ENCODE assay signal across 12 cellular contexts in the genomic region with DNA sequence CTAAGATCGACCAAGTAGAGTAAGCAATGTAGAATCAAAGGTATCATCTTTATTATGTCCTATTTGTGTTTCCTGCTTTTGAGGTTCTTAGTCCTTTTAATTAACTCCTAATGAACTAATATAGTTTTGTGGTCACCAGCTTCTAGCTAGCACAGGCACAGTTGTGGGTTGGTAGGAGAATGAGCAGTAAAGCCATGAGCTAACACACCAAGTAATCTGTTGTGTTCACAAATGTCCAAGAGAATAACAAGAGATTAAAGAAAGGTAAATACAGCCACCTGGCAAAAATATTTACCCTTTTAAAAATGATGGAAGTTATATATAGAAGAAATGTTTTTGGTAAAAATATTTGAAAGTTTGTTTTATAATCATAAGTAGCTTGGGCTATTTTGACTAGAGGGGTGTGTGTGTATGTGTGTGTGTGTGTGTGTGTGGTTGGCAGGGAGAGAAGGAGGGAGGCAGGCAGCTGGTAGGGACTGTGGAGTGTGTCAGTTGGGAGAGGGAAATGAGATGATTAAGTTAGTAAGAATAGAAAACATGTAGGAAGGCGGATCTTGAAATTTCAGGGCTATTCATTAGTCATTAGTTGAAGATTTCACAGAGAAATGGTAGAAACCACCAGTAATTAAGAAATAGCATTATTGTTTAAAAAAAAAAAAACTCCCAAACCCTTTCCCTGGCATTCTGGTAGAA.
DNase-seq lines count a peak whose midpoint lies in the region; ATAC-seq and TF ChIP-seq lines count a peak whose summit lies in the region.
"Had no signal": no experiment of that assay in that cellular context is flagged by ENCODE, and none has a peak within 500 bp of the region (broad histone marks: within the 10 kb centered on the region; RNA-seq: fewer than 3 reads in every experiment).

No MANE protein-coding gene starts in this region.

- peaks cover 59% of the 10 kb centered on the region for H3K4me1 Mint-ChIP-seq in nephron progenitor cell
- peaks cover 58% of the 10 kb centered on the region for H3K4me1 Mint-ChIP-seq in GM23338

- intact Hi-C loops in colonic mucosa (cut with DNase I) (no loop called here), OCI-LY7 (cut with micrococcal nuclease; ENCODE audit: unreplicated experiment) (no loop called here)

- no peak overlapping the region for H3K4me3 ChIP-seq in colonic mucosa
- no peak overlapping the region for H3K4me3 ChIP-seq in OCI-LY7 (ENCODE audit: low read depth, low read length, poor library complexity, severe bottlenecking)
- no peak overlapping the region for H3K4me3 ChIP-seq in GM23338

- H3K9me3 ChIP-seq in colonic mucosa (no peaks in the 10 kb centered on the region), OCI-LY7 (ENCODE audit: low read length) (no peaks in the 10 kb centered on the region)
- H3K9me3 ChIP-seq: neutrophil had no signal

- H3K9me2 ChIP-seq in OCI-LY7 (ENCODE audit: insufficient read depth, low read length): no peaks in the 10 kb centered on the region
- no peaks in the 10 kb centered on the region for H3K9me2 ChIP-seq in GM23338 (ENCODE audit: insufficient read depth)

- DNase-seq in COR-L47 (lab: John Stamatoyannopoulos, UW) (peak; percentile 70), NCI-H510A (lab: John Stamatoyannopoulos, UW) (peak; percentile 13), colonic mucosa (peak; percentile 18), nephron progenitor cell (no peak), OCI-LY7 (ENCODE audit: low spot score) (no peak), GM23338 (ENCODE audit: low spot score) (no peak), NCI-H2227 treated with DMSO at 0.1 percent for 48 hours (lab: John Stamatoyannopoulos, UW) (no peak)
- DNase-seq: activated CD4-positive, alpha-beta T cell treated with anti-CD3 and anti-CD28 coated beads for 1 hour; stimulated activated CD4-positive, alpha-beta T cell treated with anti-CD3 and anti-CD28 coated beads, Interleukin-2, amount 100 ng/mL, for 24 hours had no signal

- H3K4me2 ChIP-seq in OCI-LY7 (ENCODE audit: low read length) (no peak overlapping the region), GM23338 (no peak overlapping the region)

- H3K27ac ChIP-seq in colonic mucosa (peak overlapping the region; percentile 34), OCI-LY7 (ENCODE audit: low read depth, low read length, poor library complexity, severe bottlenecking) (no peak overlapping the region), GM23338 (ENCODE audit: low read depth) (no peak overlapping the region; the same call in 1 of the 2 replicates)
- H3K27ac ChIP-seq: neutrophil had no signal

- H3K27me3 Mint-ChIP-seq in nephron progenitor cell (ENCODE audit: low read depth, poor library complexity): no peaks in the 10 kb centered on the region
- no peaks in the 10 kb centered on the region for H3K27me3 Mint-ChIP-seq in GM23338 (ENCODE audit: insufficient read depth, low read depth, poor library complexity)

- no peak overlapping the region for H3K9ac ChIP-seq in colonic mucosa (ENCODE audit: low read depth in 2 of 2, low read length in 2 of 2)

- no peak overlapping the region for H3K27ac Mint-ChIP-seq in nephron progenitor cell
- H3K27ac Mint-ChIP-seq in GM23338: no peak overlapping the region

- peaks cover 4% of the 10 kb centered on the region for H3K9me3 Mint-ChIP-seq in nephron progenitor cell
- no peaks in the 10 kb centered on the region for H3K9me3 Mint-ChIP-seq in GM23338

- BruUV-seq in OCI-LY7 (replicated peaks; lab: Mats Ljungman, UMichigan): no TSS peak

- no peaks in the 10 kb centered on the region for H3K36me3 Mint-ChIP-seq in nephron progenitor cell (ENCODE audit: low read depth)
- H3K36me3 Mint-ChIP-seq in GM23338 (ENCODE audit: low read depth): no peaks in the 10 kb centered on the region

- POLR2A ChIA-PET in OCI-LY7 (lab: Charles Lee): no interaction called here

- H3F3A ChIP-seq in GM23338 (replicated peaks; ENCODE audit: low read depth): no peaks in the 10 kb centered on the region

- no peaks in the 10 kb centered on the region for H4K20me1 ChIP-seq in OCI-LY7 (ENCODE audit: insufficient read depth, low read length)
- H4K20me1 ChIP-seq in GM23338 (replicated peaks; ENCODE audit: insufficient read depth): peaks cover 6% of the 10 kb centered on the region; the same call in 1 of the 2 replicates

- H3K79me2 ChIP-seq in OCI-LY7 (ENCODE audit: insufficient read depth, low read depth, low read length) (no peaks in the 10 kb centered on the region), GM23338 (replicated peaks; ENCODE audit: insufficient read depth) (peaks cover 86% of the 10 kb centered on the region)

- H3K4me1 ChIP-seq in colonic mucosa: no peaks in the 10 kb centered on the region
- no peaks in the 10 kb centered on the region for H3K4me1 ChIP-seq in OCI-LY7 (ENCODE audit: insufficient read depth, low read length, poor library complexity, severe bottlenecking)
- peaks cover 37% of the 10 kb centered on the region for H3K4me1 ChIP-seq in GM23338 (ENCODE audit: insufficient read depth)

- H3K4me3 Mint-ChIP-seq in nephron progenitor cell (peak overlapping the region; percentile 6), GM23338 (no peak overlapping the region)

- ATAC-seq in HG02759 (IDR thresholded peaks at IDR 0.05; ENCODE audit: unreplicated experiment) (no peak), GM23338 (no peak)
- ATAC-seq: Right ventricle myocardium inferior had no signal

- H3K27me3 ChIP-seq in colonic mucosa (no peaks in the 10 kb centered on the region), GM23338 (ENCODE audit: insufficient read depth) (no peaks in the 10 kb centered on the region)

- TF ChIP-seq CTCF in colonic mucosa (IDR thresholded peaks at IDR 0.05): no peak
- no peak for TF ChIP-seq CTCF in nephron progenitor cell (IDR thresholded peaks at IDR 0.05)
- no peak for TF ChIP-seq CTCF in OCI-LY7 (conservative IDR thresholded peaks at IDR 0.05; ENCODE audit: low read length)
- TF ChIP-seq CTCF in GM23338 (conservative IDR thresholded peaks at IDR 0.05; ENCODE audit: low read depth in 2 of 2): no peak

- H2AFZ ChIP-seq in OCI-LY7 (ENCODE audit: low read length) (no peak overlapping the region), GM23338 (no peak overlapping the region)

- CTCF ChIA-PET in OCI-LY7 (lab: Charles Lee; ENCODE audit: unreplicated experiment): no interaction called here

- H3K36me3 ChIP-seq in colonic mucosa (no peaks in the 10 kb centered on the region), OCI-LY7 (ENCODE audit: insufficient read depth, low read length) (no peaks in the 10 kb centered on the region), GM23338 (ENCODE audit: insufficient read depth) (no peaks in the 10 kb centered on the region)
- H3K36me3 ChIP-seq: neutrophil had no signal

TF ChIP-seq in GM23338, 12 proteins besides CTCF, POLR2A, EP300 and RAD21 (continues in another document):
- TF ChIP-seq ZNF114 (CRISPR knock-in tag; IDR thresholded peaks at IDR 0.05) (no peak), EZH2phosphoT487 (IDR thresholded peaks at IDR 0.05; ENCODE audit: unreplicated experiment) (no peak), JUNB (IDR thresholded peaks at IDR 0.05; ENCODE audit: unreplicated experiment) (no peak)
- TF ChIP-seq, protein P1, sequence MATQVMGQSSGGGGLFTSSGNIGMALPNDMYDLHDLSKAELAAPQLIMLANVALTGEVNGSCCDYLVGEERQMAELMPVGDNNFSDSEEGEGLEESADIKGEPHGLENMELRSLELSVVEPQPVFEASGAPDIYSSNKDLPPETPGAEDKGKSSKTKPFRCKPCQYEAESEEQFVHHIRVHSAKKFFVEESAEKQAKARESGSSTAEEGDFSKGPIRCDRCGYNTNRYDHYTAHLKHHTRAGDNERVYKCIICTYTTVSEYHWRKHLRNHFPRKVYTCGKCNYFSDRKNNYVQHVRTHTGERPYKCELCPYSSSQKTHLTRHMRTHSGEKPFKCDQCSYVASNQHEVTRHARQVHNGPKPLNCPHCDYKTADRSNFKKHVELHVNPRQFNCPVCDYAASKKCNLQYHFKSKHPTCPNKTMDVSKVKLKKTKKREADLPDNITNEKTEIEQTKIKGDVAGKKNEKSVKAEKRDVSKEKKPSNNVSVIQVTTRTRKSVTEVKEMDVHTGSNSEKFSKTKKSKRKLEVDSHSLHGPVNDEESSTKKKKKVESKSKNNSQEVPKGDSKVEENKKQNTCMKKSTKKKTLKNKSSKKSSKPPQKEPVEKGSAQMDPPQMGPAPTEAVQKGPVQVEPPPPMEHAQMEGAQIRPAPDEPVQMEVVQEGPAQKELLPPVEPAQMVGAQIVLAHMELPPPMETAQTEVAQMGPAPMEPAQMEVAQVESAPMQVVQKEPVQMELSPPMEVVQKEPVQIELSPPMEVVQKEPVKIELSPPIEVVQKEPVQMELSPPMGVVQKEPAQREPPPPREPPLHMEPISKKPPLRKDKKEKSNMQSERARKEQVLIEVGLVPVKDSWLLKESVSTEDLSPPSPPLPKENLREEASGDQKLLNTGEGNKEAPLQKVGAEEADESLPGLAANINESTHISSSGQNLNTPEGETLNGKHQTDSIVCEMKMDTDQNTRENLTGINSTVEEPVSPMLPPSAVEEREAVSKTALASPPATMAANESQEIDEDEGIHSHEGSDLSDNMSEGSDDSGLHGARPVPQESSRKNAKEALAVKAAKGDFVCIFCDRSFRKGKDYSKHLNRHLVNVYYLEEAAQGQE (IDR thresholded peaks at IDR 0.05; ENCODE audit: unreplicated experiment): no peak

Comparison
In these comparisons a context has a peak if more than half of its experiments do, and no peak if none do; other contexts are left out.
1. DNase-seq: peak in COR-L47 (single experiment), NCI-H510A (single experiment) and colonic mucosa (single experiment); none in nephron progenitor cell (single experiment), OCI-LY7 (single experiment), GM23338 (single experiment) and NCI-H2227 treated with DMSO at 0.1 percent for 48 hours (single experiment).